ENCODE assay signal across 12 cellular contexts in genomic region chr19:40584007-40584406, GRCh38. TPM values are rescaled to one million over a fixed set of nuclear protein-coding genes. Genes with fewer than 3 reads are reported as not detected.
A peak's percentile ranks its signal among the peaks of the same experiment; 100 is the strongest.
DNase-seq lines count a peak whose midpoint lies in the region; ATAC-seq and TF ChIP-seq lines count a peak whose summit lies in the region.
"Had no signal": no experiment of that assay in that cellular context is flagged by ENCODE, and none has a peak within 500 bp of the region (broad histone marks: within the 10 kb centered on the region; RNA-seq: fewer than 3 reads in every experiment).

No MANE protein-coding gene starts in this region.

- H3K9me3 ChIP-seq in BE2C (no peaks in the 10 kb centered on the region), T-helper 17 cell (ENCODE audit: control insufficient read depth, low read length, poor library complexity, severe bottlenecking) (no peaks in the 10 kb centered on the region), SJCRH30 (replicated peaks) (no peaks in the 10 kb centered on the region)

- H3K27me3 Mint-ChIP-seq in T-helper 17 cell, result no peaks in the 10 kb centered on the region
- H3K27me3 Mint-ChIP-seq: IgD-negative memory B cell had no signal

- no peak overlapping the region for H3K27ac ChIP-seq in SJCRH30

- H3K4me3 ChIP-seq in BE2C (ENCODE audit: low read depth, low read length), result no peak overlapping the region
- H3K4me3 ChIP-seq in SJCRH30, result no peak overlapping the region

- no peak for DNase-seq in BE2C
- no peak for DNase-seq in T-helper 17 cell
- DNase-seq in glomerular visceral epithelial cell (ENCODE audit: extremely low spot score), result peak; percentile 69
- no peak for DNase-seq in COR-L47 (lab: John Stamatoyannopoulos, UW)
- no peak for DNase-seq in SJCRH30
- DNase-seq: activated CD4-positive, CD25-positive, alpha-beta regulatory T cell treated with anti-CD3 and anti-CD28 coated beads, Interleukin-2, amount 50 U/mL, for 72 hours; cortex of kidney; midbrain had no signal

- peaks cover 21% of the 10 kb centered on the region for H3K4me1 Mint-ChIP-seq in T-helper 17 cell

- TF ChIP-seq CTCF in BE2C (IDR thresholded peaks at IDR 0.05; ENCODE audit: low read depth, low read length) (peak; percentile 40), GM12874 (IDR thresholded peaks at IDR 0.05; ENCODE audit: insufficient read depth, low read depth, low read length) (peak; percentile 35; the same call in 1 of the 2 replicates)

- H3K36me3 ChIP-seq in BE2C (no peaks in the 10 kb centered on the region; the same call in 1 of the 2 replicates), SJCRH30 (peaks cover 6% of the 10 kb centered on the region)

- H3K4me3 Mint-ChIP-seq in T-helper 17 cell, result no peak overlapping the region

- ATAC-seq in T-helper 17 cell (no peak), GM19455 (IDR thresholded peaks at IDR 0.05; ENCODE audit: unreplicated experiment) (no peak), GM21619 (IDR thresholded peaks at IDR 0.05; ENCODE audit: unreplicated experiment) (no peak)

- H3K27ac Mint-ChIP-seq in T-helper 17 cell, result peak overlapping the region; percentile 59

- H3K36me3 Mint-ChIP-seq in T-helper 17 cell (ENCODE audit: low read depth), result peaks cover 19% of the 10 kb centered on the region

- H3K4me1 ChIP-seq in BE2C (no peaks in the 10 kb centered on the region), SJCRH30 (no peaks in the 10 kb centered on the region)

- H3K27me3 ChIP-seq in BE2C, result no peaks in the 10 kb centered on the region
- H3K27me3 ChIP-seq in SJCRH30, result no peaks in the 10 kb centered on the region

RNA-seq across cellular contexts. Expression of gene SHKBP1, which starts 7.3 kb away (rescaled TPM):
- polyA plus RNA-seq in BE2C (2012; ENCODE audit: insufficient read depth, insufficient read length, low read depth), result 58.0 TPM
- 100 to 1,000 TPM; 124 to 141 TPM for total RNA-seq in T-helper 17 cell
- 44.1 and 46.6 TPM in 2 replicates for total RNA-seq in SJCRH30 (2014; rRNA removed; shearing (Covaris generic))

RNA-seq across cellular contexts. Expression of gene LTBP4, which starts 17.2 kb away (rescaled TPM):
- polyA plus RNA-seq in BE2C (2012; ENCODE audit: insufficient read depth, insufficient read length, low read depth), result 116 TPM
- total RNA-seq in T-helper 17 cell, result 100 to 1,000 TPM; 198 to 230 TPM
- total RNA-seq in SJCRH30 (2014; rRNA removed; shearing (Covaris generic)), result 4.0 and 5.6 TPM in 2 replicates

Comparison
In these comparisons a context has a peak if more than half of its experiments do, and no peak if none do; other contexts are left out.
1. RNA of gene LTBP4, which starts 17.2 kb away (total RNA-seq): 198 to 230 TPM in T-helper 17 cell; 4.0 to 5.6 TPM in SJCRH30; every median in the first group is over 10 times any median in the second.